ENCODE assay signal across 20 cellular contexts in the genomic region with DNA sequence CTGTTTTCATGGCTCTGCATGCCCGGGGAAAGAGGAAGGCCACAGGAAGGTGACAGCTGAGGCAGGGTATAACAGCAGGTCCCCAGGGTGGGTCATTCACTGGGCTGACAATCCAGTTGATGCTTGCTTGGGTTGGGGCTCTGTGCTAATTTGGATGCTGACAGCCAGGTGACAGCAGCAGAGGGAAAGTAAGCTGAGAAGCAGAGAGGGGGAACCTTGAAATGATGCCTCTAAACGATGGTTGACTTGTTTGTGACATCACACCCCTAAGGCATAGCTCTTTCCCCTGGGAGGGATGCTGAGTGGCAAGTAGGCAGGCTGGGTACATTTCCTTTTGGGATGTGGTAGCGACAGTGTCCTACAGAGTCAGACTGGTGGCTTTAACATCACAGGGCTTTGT.
"Had no signal": no experiment of that assay in that cellular context is flagged by ENCODE, and none has a peak within 500 bp of the region (broad histone marks: within the 10 kb centered on the region; RNA-seq: fewer than 3 reads in every experiment).

No MANE protein-coding gene starts in this region.

- H3K27ac ChIP-seq: heart left ventricle, neutrophil, right atrium auricular region, thoracic aorta, transverse colon had no signal

- ATAC-seq: heart left ventricle; left colon; left ventricle myocardium superior; naive thymus-derived CD8-positive, alpha-beta T cell had no signal

- FAIRE-seq: colon, small intestine had no signal

- H3K36me3 ChIP-seq: heart left ventricle, neutrophil, right atrium auricular region, stomach, thoracic aorta, transverse colon had no signal

- H3K27me3 ChIP-seq: heart left ventricle, neutrophil, right atrium auricular region, stomach, transverse colon had no signal

- H3K9me3 ChIP-seq: heart left ventricle, neutrophil, right atrium auricular region, stomach, thoracic aorta, transverse colon had no signal

- H3K4me3 ChIP-seq: heart left ventricle, lung, right atrium auricular region, stomach, thoracic aorta, transverse colon had no signal

- DNase-seq: cerebellar nuclear complex; dermis blood vessel endothelial cell; foreskin melanocyte; heart left ventricle; hippocampal formation; left colon; left ventricle myocardium superior; mesenchymal stem cell; naive thymus-derived CD8-positive, alpha-beta T cell; small intestine; stimulated activated CD4-positive, alpha-beta T cell treated with anti-CD3 and anti-CD28 coated beads, Interleukin-12 subunit alpha, Interleukin-12 subunit beta, amount 100 ng/mL, for 4 hours; stimulated activated naive CD4-positive, alpha-beta T cell; stomach; substantia nigra; transverse colon had no signal
